In genomic region chr5:154071799-154072781, GRCh38 we compare ENCODE assay signal across 8 cellular contexts. TPM values are rescaled to one million over a fixed set of nuclear protein-coding genes. Genes with fewer than 3 reads are reported as not detected.
DNase-seq lines count a peak whose midpoint lies in the region; ATAC-seq and TF ChIP-seq lines count a peak whose summit lies in the region.

No MANE protein-coding gene starts in this region.

- DNase-seq in GM12865 (ENCODE audit: low read depth) (peak; percentile 85), HCEC 1CT (peak; percentile 63), M059J (ENCODE audit: low read depth) (peak; percentile 65), SKM-1 (lab: John Stamatoyannopoulos, UW; ENCODE audit: unreplicated experiment) (peak; percentile 8), Right ventricle myocardium inferior (ENCODE audit: missing footprints) (peak; percentile 87), prostate gland (ENCODE audit: low spot score) (peak; percentile 64), ureter (ENCODE audit: low spot score) (peak; percentile 77)
- DNase-seq in activated naive CD4-positive, alpha-beta T cell treated with anti-CD3 and anti-CD28 coated beads, Interleukin-2, amount 50 U/mL, for 72 hours (ENCODE audit: low spot score in 2 of 2), result peak; percentile 64 to 86

- no peaks in the 10 kb centered on the region for H3K36me3 ChIP-seq in prostate gland

- H3K4me1 ChIP-seq in prostate gland (replicated peaks), result no peaks in the 10 kb centered on the region

- TF ChIP-seq CTCF in GM12865 (IDR thresholded peaks at IDR 0.05; ENCODE audit: insufficient read depth, low read depth, low read length, missing control alignments), result peak; percentile 94
- TF ChIP-seq CTCF in prostate gland (IDR thresholded peaks at IDR 0.05), result peak; percentile 86 to 93 (median 92)

- TF ChIP-seq POLR2A in prostate gland (IDR thresholded peaks at IDR 0.05), result no peak

- H3K4me3 ChIP-seq in GM12865 (ENCODE audit: low read depth, low read length), result no peak overlapping the region
- H3K4me3 ChIP-seq in prostate gland, result no peak overlapping the region

- H3K9me3 ChIP-seq in prostate gland, result no peaks in the 10 kb centered on the region

- no peaks in the 10 kb centered on the region for H3K27me3 ChIP-seq in prostate gland (replicated peaks; ENCODE audit: insufficient read depth)

- H3K27ac ChIP-seq in prostate gland, result no peak overlapping the region

- H3K9me3 Mint-ChIP-seq in activated naive CD4-positive, alpha-beta T cell treated with anti-CD3 and anti-CD28 coated beads, Interleukin-2, amount 50 U/mL, for 72 hours, result no peaks in the 10 kb centered on the region

- H3K36me3 Mint-ChIP-seq in activated naive CD4-positive, alpha-beta T cell treated with anti-CD3 and anti-CD28 coated beads, Interleukin-2, amount 50 U/mL, for 72 hours, result no peaks in the 10 kb centered on the region

- H3K27ac Mint-ChIP-seq in activated naive CD4-positive, alpha-beta T cell treated with anti-CD3 and anti-CD28 coated beads, Interleukin-2, amount 50 U/mL, for 72 hours, result peak overlapping the region; percentile 10 to 16

- peak; percentile 88 to 90 for ATAC-seq in activated naive CD4-positive, alpha-beta T cell treated with anti-CD3 and anti-CD28 coated beads, Interleukin-2, amount 50 U/mL, for 72 hours
- ATAC-seq in Right ventricle myocardium inferior, result peak; percentile 93

- WGBS in prostate gland, result 19% methylated on average over 11 of the region's 11 CpGs

- intact Hi-C loops in Right ventricle myocardium inferior (cut with DNase I), result loop anchor here (1.0 kb wide), 2 partner anchors 108 to 333 kb away; no protein-coding TSS in a partner anchor
- intact Hi-C loops in prostate gland (cut with DNase I), result loop anchor here (1.0 to 2.0 kb wide), 3 partner anchors 65 to 333 kb away; no protein-coding TSS in a partner anchor

RNA-seq across cellular contexts. Expression of gene MFAP3, which starts 33.3 kb away (rescaled TPM):
- 47.9 and 75.6 TPM in 2 replicates for total RNA-seq in M059J (2014; rRNA removed; shearing (Covaris generic))
- total RNA-seq in activated naive CD4-positive, alpha-beta T cell treated with anti-CD3 and anti-CD28 coated beads, Interleukin-2, amount 50 U/mL, for 72 hours, result 10 to 100 TPM; 12.5 to 16.8 TPM
- 25.8 TPM for total RNA-seq in Right ventricle myocardium inferior
- total RNA-seq in prostate gland, result 10 to 100 TPM; 30.6 to 35.8 TPM
- 39.6 TPM for total RNA-seq in ureter

RNA-seq across cellular contexts. Expression of gene FAM114A2, which starts 33.4 kb away (rescaled TPM):
- total RNA-seq in M059J (2014; rRNA removed; shearing (Covaris generic)), result 13.5 and 23.0 TPM in 2 replicates
- total RNA-seq in activated naive CD4-positive, alpha-beta T cell treated with anti-CD3 and anti-CD28 coated beads, Interleukin-2, amount 50 U/mL, for 72 hours, result 10 to 100 TPM; 23.2 to 24.2 TPM
- 34.9 TPM for total RNA-seq in Right ventricle myocardium inferior
- 10 to 100 TPM; 13.8 to 24.2 TPM for total RNA-seq in prostate gland
- total RNA-seq in ureter, result 40.8 TPM

Comparison
In these comparisons a context has a peak if more than half of its experiments do, and no peak if none do; other contexts are left out.
1. DNase-seq: peak in every context shown above with its lines; median percentile 87 in Right ventricle myocardium inferior; 85 in GM12865; 77 in ureter; 75 in activated naive CD4-positive, alpha-beta T cell treated with anti-CD3 and anti-CD28 coated beads, Interleukin-2, amount 50 U/mL, for 72 hours; 65 in M059J; 64 in prostate gland; 63 in HCEC 1CT; 8 in SKM-1.